ENCODE assay signal across 2 cellular contexts in the genomic region with DNA sequence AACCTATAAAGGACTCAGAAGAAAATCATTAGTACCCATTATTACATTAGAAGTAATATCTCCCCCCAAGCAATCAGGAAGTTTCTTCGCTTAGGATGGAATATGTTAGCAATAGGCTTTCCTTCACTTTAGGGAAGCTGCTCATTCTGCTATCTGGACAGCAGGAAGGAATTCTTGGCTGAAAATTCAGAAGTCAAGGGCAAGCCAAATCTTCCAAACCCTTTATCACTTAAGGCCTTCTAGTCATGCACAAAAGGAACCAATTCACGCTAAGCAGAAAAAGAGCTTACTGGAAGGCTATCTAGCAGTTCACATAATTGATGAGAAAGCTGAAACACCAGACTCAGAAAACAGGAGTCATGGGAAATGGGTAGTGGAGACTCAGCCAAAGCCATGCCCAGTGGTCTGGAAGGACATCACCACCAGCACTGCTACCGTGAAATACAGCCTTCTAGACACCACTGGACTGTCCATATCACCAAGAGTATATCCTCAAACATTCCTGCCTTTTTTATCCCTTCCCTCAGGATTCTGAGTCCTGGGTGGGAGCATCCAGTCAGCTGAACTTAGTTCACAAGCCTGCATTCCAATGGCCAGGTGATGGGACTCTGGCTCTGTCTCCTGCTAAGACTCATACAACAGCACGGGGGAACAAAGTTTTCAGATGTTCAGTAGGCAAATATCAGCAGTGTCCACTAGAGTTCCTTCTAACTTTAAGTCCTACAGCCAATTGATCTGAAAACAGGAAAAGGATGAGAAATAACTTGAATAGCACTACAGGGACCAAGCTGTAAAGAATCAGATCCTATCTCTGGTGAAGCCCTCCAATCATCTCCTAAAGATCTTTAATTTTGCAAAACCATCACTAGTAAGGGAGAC.
TF ChIP-seq lines count a peak whose summit lies in the region.

No MANE protein-coding gene starts in this region.

TF ChIP-seq in IMR-90, 13 proteins besides CTCF, POLR2A, EP300 and RAD21:
- TF ChIP-seq MAZ (IDR thresholded peaks at IDR 0.05; ENCODE audit: borderline replicate concordance, low read depth, low read length): no peak
- TF ChIP-seq FOS (IDR thresholded peaks at IDR 0.05; ENCODE audit: low read depth, low read length): no peak
- TF ChIP-seq, protein P1, sequence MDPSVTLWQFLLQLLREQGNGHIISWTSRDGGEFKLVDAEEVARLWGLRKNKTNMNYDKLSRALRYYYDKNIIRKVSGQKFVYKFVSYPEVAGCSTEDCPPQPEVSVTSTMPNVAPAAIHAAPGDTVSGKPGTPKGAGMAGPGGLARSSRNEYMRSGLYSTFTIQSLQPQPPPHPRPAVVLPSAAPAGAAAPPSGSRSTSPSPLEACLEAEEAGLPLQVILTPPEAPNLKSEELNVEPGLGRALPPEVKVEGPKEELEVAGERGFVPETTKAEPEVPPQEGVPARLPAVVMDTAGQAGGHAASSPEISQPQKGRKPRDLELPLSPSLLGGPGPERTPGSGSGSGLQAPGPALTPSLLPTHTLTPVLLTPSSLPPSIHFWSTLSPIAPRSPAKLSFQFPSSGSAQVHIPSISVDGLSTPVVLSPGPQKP (IDR thresholded peaks at IDR 0.05; ENCODE audit: borderline replicate concordance, low read depth, low read length): no peak
- TF ChIP-seq, protein P2, sequence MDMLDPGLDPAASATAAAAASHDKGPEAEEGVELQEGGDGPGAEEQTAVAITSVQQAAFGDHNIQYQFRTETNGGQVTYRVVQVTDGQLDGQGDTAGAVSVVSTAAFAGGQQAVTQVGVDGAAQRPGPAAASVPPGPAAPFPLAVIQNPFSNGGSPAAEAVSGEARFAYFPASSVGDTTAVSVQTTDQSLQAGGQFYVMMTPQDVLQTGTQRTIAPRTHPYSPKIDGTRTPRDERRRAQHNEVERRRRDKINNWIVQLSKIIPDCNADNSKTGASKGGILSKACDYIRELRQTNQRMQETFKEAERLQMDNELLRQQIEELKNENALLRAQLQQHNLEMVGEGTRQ (IDR thresholded peaks at IDR 0.05; ENCODE audit: low read depth, low read length): no peak
- TF ChIP-seq SMC3 (IDR thresholded peaks at IDR 0.05; ENCODE audit: low read depth, low read length): no peak
- no peak for TF ChIP-seq CEBPB (IDR thresholded peaks at IDR 0.05; ENCODE audit: low read depth, low read length)
- no peak for TF ChIP-seq MAFK (IDR thresholded peaks at IDR 0.05; ENCODE audit: low read depth, low read length)
- no peak for TF ChIP-seq CHD1 (IDR thresholded peaks at IDR 0.05; ENCODE audit: low read depth, low read length)
- no peak for TF ChIP-seq RCOR1 (IDR thresholded peaks at IDR 0.05; ENCODE audit: insufficient replicate concordance, low read length)
- TF ChIP-seq RFX5 (IDR thresholded peaks at IDR 0.05; ENCODE audit: low read depth, low read length): no peak
- TF ChIP-seq NFE2L2 (IDR thresholded peaks at IDR 0.05; ENCODE audit: low read depth, low read length): no peak
- no peak for TF ChIP-seq MXI1 (IDR thresholded peaks at IDR 0.05; ENCODE audit: borderline replicate concordance, low read depth, low read length)
- no peak for TF ChIP-seq BHLHE40 (IDR thresholded peaks at IDR 0.05; ENCODE audit: low read depth, low read length)

TF ChIP-seq in K562, 482 proteins besides CTCF, POLR2A, EP300 and RAD21:
- TF ChIP-seq SMAD3 (CRISPR knock-in tag; conservative IDR thresholded peaks at IDR 0.05) (no peak), IFI16 (CRISPR knock-in tag; IDR thresholded peaks at IDR 0.05) (no peak), RFX5 (IDR thresholded peaks at IDR 0.05; ENCODE audit: low read depth, low read length) (no peak), PHF21A (IDR thresholded peaks at IDR 0.05; ENCODE audit: borderline replicate concordance, low read depth) (no peak), POLR2AphosphoS2 (IDR thresholded peaks at IDR 0.05; ENCODE audit: low read length) (no peak), PRPF4 (IDR thresholded peaks at IDR 0.05; ENCODE audit: insufficient read depth, low read depth, low read length, poor library complexity, severe bottlenecking) (no peak), BHLHE40 (IDR thresholded peaks at IDR 0.05; ENCODE audit: low read length) (no peak), FOXM1 (IDR thresholded peaks at IDR 0.05; ENCODE audit: low read depth) (no peak), FOXM1 (CRISPR knock-in tag; IDR thresholded peaks at IDR 0.05; ENCODE audit: low read depth) (no peak), HEY1 (CRISPR knock-in tag; IDR thresholded peaks at IDR 0.05; ENCODE audit: borderline replicate concordance) (no peak), JUN (IDR thresholded peaks at IDR 0.05; ENCODE audit: borderline replicate concordance, low read depth, low read length) (no peak), JUN (CRISPR knock-in tag; IDR thresholded peaks at IDR 0.05; ENCODE audit: borderline replicate concordance) (no peak), CHD1 (IDR thresholded peaks at IDR 0.05; ENCODE audit: low read length) (no peak), ZNF124 (CRISPR knock-in tag; IDR thresholded peaks at IDR 0.05) (no peak), FOXK2 (conservative IDR thresholded peaks at IDR 0.05 in 1 of 2, IDR thresholded peaks at IDR 0.05 in 1 of 2; ENCODE audit: low read depth in 2 of 2) (no peak)
- TF ChIP-seq, protein P3, sequence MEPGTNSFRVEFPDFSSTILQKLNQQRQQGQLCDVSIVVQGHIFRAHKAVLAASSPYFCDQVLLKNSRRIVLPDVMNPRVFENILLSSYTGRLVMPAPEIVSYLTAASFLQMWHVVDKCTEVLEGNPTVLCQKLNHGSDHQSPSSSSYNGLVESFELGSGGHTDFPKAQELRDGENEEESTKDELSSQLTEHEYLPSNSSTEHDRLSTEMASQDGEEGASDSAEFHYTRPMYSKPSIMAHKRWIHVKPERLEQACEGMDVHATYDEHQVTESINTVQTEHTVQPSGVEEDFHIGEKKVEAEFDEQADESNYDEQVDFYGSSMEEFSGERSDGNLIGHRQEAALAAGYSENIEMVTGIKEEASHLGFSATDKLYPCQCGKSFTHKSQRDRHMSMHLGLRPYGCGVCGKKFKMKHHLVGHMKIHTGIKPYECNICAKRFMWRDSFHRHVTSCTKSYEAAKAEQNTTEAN (CRISPR knock-in tag; IDR thresholded peaks at IDR 0.05): no peak
- TF ChIP-seq, protein P4, sequence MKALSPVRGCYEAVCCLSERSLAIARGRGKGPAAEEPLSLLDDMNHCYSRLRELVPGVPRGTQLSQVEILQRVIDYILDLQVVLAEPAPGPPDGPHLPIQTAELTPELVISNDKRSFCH (CRISPR knock-in tag; IDR thresholded peaks at IDR 0.05): no peak
- TF ChIP-seq, protein P4 (tag; IDR thresholded peaks at IDR 0.05): no peak
